12 cellular contexts compared by ENCODE assay signal in genomic region chr5:149750596-149750995, GRCh38.
"Had no signal": no experiment of that assay in that cellular context is flagged by ENCODE, and none has a peak within 500 bp of the region (broad histone marks: within the 10 kb centered on the region; RNA-seq: fewer than 3 reads in every experiment).

No MANE protein-coding gene starts in this region.

- H3K36me3 ChIP-seq: ovary had no signal

- H3K4me3 ChIP-seq: ovary, skin epidermis had no signal

- H3K27me3 ChIP-seq: ovary had no signal

- DNase-seq: activated CD4-positive, alpha-beta T cell treated with anti-CD3 and anti-CD28 coated beads, Interleukin-2, amount 10 ng/mL, durations not matched to agents 7 days and 5 days; activated CD8-positive, alpha-beta memory T cell treated with anti-CD3 and anti-CD28 coated beads for 24 hours; activated naive CD8-positive, alpha-beta T cell treated with anti-CD3 and anti-CD28 coated beads for 36 hours; effector CD8-positive, alpha-beta T cell; immature natural killer cell; naive thymus-derived CD4-positive, alpha-beta T cell; ovary; stimulated activated CD4-positive, alpha-beta T cell treated with anti-CD3 and anti-CD28 coated beads, Interleukin-4, amount 100 ng/mL, for 4 hours; stimulated activated CD8-positive, alpha-beta memory T cell treated with anti-CD3 and anti-CD28 coated beads, Interleukin-4, amount 100 ng/mL, for 48 hours; stimulated activated naive CD4-positive, alpha-beta T cell treated with Interleukin-2 at 50 U/mL for 16 hours; substantia nigra had no signal

- H3K27ac ChIP-seq: ovary had no signal

- ATAC-seq: naive thymus-derived CD4-positive, alpha-beta T cell had no signal

- H3K9me3 ChIP-seq: ovary had no signal
